Comparison of ENCODE assay signal across 1 cellular context in the genomic region with DNA sequence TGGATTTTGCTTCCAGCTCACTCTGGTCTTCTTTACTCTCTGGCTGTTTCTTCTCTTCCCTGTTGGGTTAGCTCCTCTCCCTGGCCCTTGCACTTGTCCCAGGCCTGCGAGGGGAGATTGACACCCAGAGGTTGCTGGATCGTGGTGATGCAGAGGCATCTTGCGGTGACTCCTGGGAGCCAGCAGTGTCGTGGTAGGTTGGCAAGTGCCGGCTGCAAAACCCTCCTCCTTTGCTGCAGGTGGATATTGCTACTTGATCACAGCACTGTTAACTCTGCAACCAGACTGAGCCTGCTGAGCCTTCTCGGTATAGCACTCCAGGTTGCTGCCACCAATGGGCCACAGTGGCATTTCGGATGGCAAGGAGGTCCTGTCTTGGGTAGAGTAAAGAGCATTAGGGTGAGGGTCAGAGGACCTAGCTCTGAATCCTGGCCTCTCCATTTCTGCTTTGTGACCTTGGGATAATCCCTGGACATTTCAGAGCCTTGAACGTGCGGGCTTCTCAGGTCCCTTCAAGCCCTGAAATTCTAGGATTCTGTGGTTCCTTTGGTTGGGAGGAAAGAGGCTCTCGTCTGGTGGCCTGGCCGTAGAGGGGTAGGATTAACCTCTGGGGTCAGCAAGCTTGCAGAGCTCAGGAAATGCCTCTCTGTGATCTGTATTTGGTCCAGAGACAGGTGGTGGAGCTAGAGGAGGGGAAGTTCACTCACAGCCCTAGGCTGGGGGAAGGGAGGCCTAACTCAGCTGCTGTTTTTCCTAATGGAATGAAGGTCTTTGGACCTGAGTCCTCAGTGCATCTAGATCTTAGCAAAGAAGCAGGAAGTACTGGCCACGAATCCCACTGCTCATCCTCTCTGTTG.
TF ChIP-seq lines count a peak whose summit lies in the region.

No MANE protein-coding gene starts in this region.

TF ChIP-seq in HepG2, 621 proteins besides CTCF, POLR2A, EP300 and RAD21 (continued from another document and continues in another):
- TF ChIP-seq, protein P1, sequence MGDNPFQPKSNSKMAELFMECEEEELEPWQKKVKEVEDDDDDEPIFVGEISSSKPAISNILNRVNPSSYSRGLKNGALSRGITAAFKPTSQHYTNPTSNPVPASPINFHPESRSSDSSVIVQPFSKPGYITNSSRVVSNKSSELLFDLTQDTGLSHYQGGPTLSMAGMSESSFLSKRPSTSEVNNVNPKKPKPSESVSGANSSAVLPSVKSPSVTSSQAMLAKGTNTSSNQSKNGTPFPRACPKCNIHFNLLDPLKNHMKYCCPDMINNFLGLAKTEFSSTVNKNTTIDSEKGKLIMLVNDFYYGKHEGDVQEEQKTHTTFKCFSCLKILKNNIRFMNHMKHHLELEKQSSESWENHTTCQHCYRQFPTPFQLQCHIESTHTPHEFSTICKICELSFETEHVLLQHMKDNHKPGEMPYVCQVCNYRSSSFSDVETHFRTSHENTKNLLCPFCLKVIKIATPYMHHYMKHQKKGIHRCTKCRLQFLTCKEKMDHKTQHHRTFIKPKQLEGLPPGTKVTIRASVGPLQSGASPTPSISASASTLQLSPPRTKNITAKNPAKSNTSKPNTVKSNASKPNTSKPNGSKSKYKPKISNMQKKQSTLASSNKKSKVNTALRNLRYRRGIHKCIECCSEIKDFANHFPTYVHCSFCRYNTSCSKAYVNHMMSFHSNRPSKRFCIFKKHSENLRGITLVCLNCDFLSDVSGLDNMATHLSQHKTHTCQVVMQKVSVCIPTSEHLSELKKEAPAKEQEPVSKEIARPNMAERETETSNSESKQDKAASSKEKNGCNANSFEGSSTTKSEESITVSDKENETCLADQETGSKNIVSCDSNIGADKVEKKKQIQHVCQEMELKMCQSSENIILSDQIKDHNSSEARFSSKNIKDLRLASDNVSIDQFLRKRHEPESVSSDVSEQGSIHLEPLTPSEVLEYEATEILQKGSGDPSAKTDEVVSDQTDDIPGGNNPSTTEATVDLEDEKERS (CRISPR knock-in tag; IDR thresholded peaks at IDR 0.05): 0 out of 2 replicates have a peak, but pooled peaks have one; percentile 23
- no peak for TF ChIP-seq RBAK (CRISPR knock-in tag; IDR thresholded peaks at IDR 0.05)
- TF ChIP-seq HOXA9 (CRISPR knock-in tag; IDR thresholded peaks at IDR 0.05; ENCODE audit: borderline replicate concordance): no peak
- TF ChIP-seq ZNF850 (CRISPR knock-in tag; conservative IDR thresholded peaks at IDR 0.05): no peak
- TF ChIP-seq NPAS2 (CRISPR knock-in tag; IDR thresholded peaks at IDR 0.05; ENCODE audit: borderline replicate concordance): no peak
- TF ChIP-seq KLF12 (CRISPR knock-in tag; IDR thresholded peaks at IDR 0.05; ENCODE audit: borderline replicate concordance): 0 out of 2 replicates have a peak, but pooled peaks have one; percentile 24
- TF ChIP-seq, protein P2, sequence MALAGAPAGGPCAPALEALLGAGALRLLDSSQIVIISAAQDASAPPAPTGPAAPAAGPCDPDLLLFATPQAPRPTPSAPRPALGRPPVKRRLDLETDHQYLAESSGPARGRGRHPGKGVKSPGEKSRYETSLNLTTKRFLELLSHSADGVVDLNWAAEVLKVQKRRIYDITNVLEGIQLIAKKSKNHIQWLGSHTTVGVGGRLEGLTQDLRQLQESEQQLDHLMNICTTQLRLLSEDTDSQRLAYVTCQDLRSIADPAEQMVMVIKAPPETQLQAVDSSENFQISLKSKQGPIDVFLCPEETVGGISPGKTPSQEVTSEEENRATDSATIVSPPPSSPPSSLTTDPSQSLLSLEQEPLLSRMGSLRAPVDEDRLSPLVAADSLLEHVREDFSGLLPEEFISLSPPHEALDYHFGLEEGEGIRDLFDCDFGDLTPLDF (CRISPR knock-in tag; IDR thresholded peaks at IDR 0.05): no peak
- no peak for TF ChIP-seq IRX3 (CRISPR knock-in tag; IDR thresholded peaks at IDR 0.05; ENCODE audit: borderline replicate concordance, low read depth)
- no peak for TF ChIP-seq EEA1 (CRISPR knock-in tag; IDR thresholded peaks at IDR 0.05; ENCODE audit: borderline replicate concordance)
- TF ChIP-seq ZNF605 (CRISPR knock-in tag; IDR thresholded peaks at IDR 0.05): peak; percentile 86
- peak; percentile 57; the same call in 1 of the 2 replicates for TF ChIP-seq ZFX (CRISPR knock-in tag; IDR thresholded peaks at IDR 0.05; ENCODE audit: low read depth)
- no peak for TF ChIP-seq ZNF138 (CRISPR knock-in tag; IDR thresholded peaks at IDR 0.05; ENCODE audit: low read depth)
- TF ChIP-seq, protein P3, sequence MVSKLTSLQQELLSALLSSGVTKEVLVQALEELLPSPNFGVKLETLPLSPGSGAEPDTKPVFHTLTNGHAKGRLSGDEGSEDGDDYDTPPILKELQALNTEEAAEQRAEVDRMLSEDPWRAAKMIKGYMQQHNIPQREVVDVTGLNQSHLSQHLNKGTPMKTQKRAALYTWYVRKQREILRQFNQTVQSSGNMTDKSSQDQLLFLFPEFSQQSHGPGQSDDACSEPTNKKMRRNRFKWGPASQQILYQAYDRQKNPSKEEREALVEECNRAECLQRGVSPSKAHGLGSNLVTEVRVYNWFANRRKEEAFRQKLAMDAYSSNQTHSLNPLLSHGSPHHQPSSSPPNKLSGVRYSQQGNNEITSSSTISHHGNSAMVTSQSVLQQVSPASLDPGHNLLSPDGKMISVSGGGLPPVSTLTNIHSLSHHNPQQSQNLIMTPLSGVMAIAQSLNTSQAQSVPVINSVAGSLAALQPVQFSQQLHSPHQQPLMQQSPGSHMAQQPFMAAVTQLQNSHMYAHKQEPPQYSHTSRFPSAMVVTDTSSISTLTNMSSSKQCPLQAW (CRISPR knock-in tag; IDR thresholded peaks at IDR 0.05): peak; percentile 43; the same call in 1 of the 2 replicates
- TF ChIP-seq, protein P4, sequence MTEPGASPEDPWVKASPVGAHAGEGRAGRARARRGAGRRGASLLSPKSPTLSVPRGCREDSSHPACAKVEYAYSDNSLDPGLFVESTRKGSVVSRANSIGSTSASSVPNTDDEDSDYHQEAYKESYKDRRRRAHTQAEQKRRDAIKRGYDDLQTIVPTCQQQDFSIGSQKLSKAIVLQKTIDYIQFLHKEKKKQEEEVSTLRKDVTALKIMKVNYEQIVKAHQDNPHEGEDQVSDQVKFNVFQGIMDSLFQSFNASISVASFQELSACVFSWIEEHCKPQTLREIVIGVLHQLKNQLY (CRISPR knock-in tag; IDR thresholded peaks at IDR 0.05): no peak; the same call in 1 of the 2 replicates
- no peak for TF ChIP-seq ZNF616 (CRISPR knock-in tag; IDR thresholded peaks at IDR 0.05; ENCODE audit: low read depth)
- no peak; the same call in 1 of the 2 replicates for TF ChIP-seq ZSCAN9 (CRISPR knock-in tag; IDR thresholded peaks at IDR 0.05; ENCODE audit: borderline replicate concordance)
- no peak for TF ChIP-seq TBX3 (IDR thresholded peaks at IDR 0.05; ENCODE audit: borderline replicate concordance)
- no peak for TF ChIP-seq ZNF136 (CRISPR knock-in tag; IDR thresholded peaks at IDR 0.05; ENCODE audit: low read depth)
- TF ChIP-seq RCOR2 (CRISPR knock-in tag; IDR thresholded peaks at IDR 0.05): peak; percentile 67; the same call in 1 of the 2 replicates
- 0 out of 2 replicates have a peak, but pooled peaks have one; percentile 58 for TF ChIP-seq BCL6 (CRISPR knock-in tag; IDR thresholded peaks at IDR 0.05)
- TF ChIP-seq TBX2 (CRISPR knock-in tag; IDR thresholded peaks at IDR 0.05; ENCODE audit: borderline replicate concordance): peak; percentile 60; the same call in 1 of the 2 replicates
- peak; percentile 57; the same call in 1 of the 2 replicates for TF ChIP-seq ZNF747 (CRISPR knock-in tag; IDR thresholded peaks at IDR 0.05; ENCODE audit: borderline replicate concordance)
- no peak for TF ChIP-seq ZNF569 (CRISPR knock-in tag; IDR thresholded peaks at IDR 0.05; ENCODE audit: borderline replicate concordance)
- TF ChIP-seq ARNTL (CRISPR knock-in tag; IDR thresholded peaks at IDR 0.05): 0 out of 2 replicates have a peak, but pooled peaks have one; percentile 51
- TF ChIP-seq ZNF101 (CRISPR knock-in tag; IDR thresholded peaks at IDR 0.05; ENCODE audit: borderline replicate concordance, low read depth): no peak
- TF ChIP-seq ZNF224 (CRISPR knock-in tag; IDR thresholded peaks at IDR 0.05): no peak
- TF ChIP-seq, protein P5, sequence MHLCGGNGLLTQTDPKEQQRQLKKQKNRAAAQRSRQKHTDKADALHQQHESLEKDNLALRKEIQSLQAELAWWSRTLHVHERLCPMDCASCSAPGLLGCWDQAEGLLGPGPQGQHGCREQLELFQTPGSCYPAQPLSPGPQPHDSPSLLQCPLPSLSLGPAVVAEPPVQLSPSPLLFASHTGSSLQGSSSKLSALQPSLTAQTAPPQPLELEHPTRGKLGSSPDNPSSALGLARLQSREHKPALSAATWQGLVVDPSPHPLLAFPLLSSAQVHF (CRISPR knock-in tag; IDR thresholded peaks at IDR 0.05): no peak
- no peak for TF ChIP-seq ZFP82 (CRISPR knock-in tag; IDR thresholded peaks at IDR 0.05; ENCODE audit: borderline replicate concordance)
- TF ChIP-seq HDAC2 (CRISPR knock-in tag; IDR thresholded peaks at IDR 0.05): peak; percentile 78
- no peak for TF ChIP-seq RBM39 (IDR thresholded peaks at IDR 0.05; ENCODE audit: low read depth, low read length, poor library complexity, severe bottlenecking)
- no peak for TF ChIP-seq ZNF44 (CRISPR knock-in tag; IDR thresholded peaks at IDR 0.05)
- TF ChIP-seq NBN (conservative IDR thresholded peaks at IDR 0.05): no peak
- TF ChIP-seq GABPB1 (CRISPR knock-in tag; IDR thresholded peaks at IDR 0.05): peak; percentile 35; the same call in 1 of the 2 replicates
- no peak for TF ChIP-seq RNF2 (conservative IDR thresholded peaks at IDR 0.05; ENCODE audit: low read depth)
- no peak for TF ChIP-seq RFX3 (CRISPR knock-in tag; IDR thresholded peaks at IDR 0.05)
- TF ChIP-seq ZSCAN30 (CRISPR knock-in tag; IDR thresholded peaks at IDR 0.05): no peak
- TF ChIP-seq ZNF484 (CRISPR knock-in tag; IDR thresholded peaks at IDR 0.05; ENCODE audit: borderline replicate concordance, low read depth): no peak
- TF ChIP-seq, protein P6, sequence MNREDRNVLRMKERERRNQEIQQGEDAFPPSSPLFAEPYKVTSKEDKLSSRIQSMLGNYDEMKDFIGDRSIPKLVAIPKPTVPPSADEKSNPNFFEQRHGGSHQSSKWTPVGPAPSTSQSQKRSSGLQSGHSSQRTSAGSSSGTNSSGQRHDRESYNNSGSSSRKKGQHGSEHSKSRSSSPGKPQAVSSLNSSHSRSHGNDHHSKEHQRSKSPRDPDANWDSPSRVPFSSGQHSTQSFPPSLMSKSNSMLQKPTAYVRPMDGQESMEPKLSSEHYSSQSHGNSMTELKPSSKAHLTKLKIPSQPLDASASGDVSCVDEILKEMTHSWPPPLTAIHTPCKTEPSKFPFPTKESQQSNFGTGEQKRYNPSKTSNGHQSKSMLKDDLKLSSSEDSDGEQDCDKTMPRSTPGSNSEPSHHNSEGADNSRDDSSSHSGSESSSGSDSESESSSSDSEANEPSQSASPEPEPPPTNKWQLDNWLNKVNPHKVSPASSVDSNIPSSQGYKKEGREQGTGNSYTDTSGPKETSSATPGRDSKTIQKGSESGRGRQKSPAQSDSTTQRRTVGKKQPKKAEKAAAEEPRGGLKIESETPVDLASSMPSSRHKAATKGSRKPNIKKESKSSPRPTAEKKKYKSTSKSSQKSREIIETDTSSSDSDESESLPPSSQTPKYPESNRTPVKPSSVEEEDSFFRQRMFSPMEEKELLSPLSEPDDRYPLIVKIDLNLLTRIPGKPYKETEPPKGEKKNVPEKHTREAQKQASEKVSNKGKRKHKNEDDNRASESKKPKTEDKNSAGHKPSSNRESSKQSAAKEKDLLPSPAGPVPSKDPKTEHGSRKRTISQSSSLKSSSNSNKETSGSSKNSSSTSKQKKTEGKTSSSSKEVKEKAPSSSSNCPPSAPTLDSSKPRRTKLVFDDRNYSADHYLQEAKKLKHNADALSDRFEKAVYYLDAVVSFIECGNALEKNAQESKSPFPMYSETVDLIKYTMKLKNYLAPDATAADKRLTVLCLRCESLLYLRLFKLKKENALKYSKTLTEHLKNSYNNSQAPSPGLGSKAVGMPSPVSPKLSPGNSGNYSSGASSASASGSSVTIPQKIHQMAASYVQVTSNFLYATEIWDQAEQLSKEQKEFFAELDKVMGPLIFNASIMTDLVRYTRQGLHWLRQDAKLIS (CRISPR knock-in tag; IDR thresholded peaks at IDR 0.05): no peak
- no peak for TF ChIP-seq ZFAT (CRISPR knock-in tag; conservative IDR thresholded peaks at IDR 0.05)
- no peak for TF ChIP-seq ZNF432 (CRISPR knock-in tag; IDR thresholded peaks at IDR 0.05; ENCODE audit: borderline replicate concordance)
- TF ChIP-seq PHB2 (IDR thresholded peaks at IDR 0.05; ENCODE audit: partially characterized antibody): no peak
- no peak for TF ChIP-seq U2AF1 (optimal IDR thresholded peaks at IDR 0.05; ENCODE audit: low read depth, low read length)
- TF ChIP-seq KLF11 (CRISPR knock-in tag; IDR thresholded peaks at IDR 0.05): no peak
- TF ChIP-seq, protein P7, sequence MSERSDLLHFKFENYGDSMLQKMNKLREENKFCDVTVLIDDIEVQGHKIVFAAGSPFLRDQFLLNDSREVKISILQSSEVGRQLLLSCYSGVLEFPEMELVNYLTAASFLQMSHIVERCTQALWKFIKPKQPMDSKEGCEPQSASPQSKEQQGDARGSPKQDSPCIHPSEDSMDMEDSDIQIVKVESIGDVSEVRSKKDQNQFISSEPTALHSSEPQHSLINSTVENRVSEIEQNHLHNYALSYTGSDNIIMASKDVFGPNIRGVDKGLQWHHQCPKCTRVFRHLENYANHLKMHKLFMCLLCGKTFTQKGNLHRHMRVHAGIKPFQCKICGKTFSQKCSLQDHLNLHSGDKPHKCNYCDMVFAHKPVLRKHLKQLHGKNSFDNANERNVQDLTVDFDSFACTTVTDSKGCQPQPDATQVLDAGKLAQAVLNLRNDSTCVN (CRISPR knock-in tag; IDR thresholded peaks at IDR 0.05; ENCODE audit: borderline replicate concordance): peak; percentile 93
- peak; percentile 35; the same call in 1 of the 2 replicates for TF ChIP-seq THAP11 (CRISPR knock-in tag; IDR thresholded peaks at IDR 0.05)
- no peak for TF ChIP-seq HCFC1 (IDR thresholded peaks at IDR 0.05; ENCODE audit: low read depth, low read length)
- peak; percentile 79; the same call in 1 of the 2 replicates for TF ChIP-seq ZNF292 (CRISPR knock-in tag; IDR thresholded peaks at IDR 0.05; ENCODE audit: borderline replicate concordance, low read depth)
- TF ChIP-seq, protein P8, sequence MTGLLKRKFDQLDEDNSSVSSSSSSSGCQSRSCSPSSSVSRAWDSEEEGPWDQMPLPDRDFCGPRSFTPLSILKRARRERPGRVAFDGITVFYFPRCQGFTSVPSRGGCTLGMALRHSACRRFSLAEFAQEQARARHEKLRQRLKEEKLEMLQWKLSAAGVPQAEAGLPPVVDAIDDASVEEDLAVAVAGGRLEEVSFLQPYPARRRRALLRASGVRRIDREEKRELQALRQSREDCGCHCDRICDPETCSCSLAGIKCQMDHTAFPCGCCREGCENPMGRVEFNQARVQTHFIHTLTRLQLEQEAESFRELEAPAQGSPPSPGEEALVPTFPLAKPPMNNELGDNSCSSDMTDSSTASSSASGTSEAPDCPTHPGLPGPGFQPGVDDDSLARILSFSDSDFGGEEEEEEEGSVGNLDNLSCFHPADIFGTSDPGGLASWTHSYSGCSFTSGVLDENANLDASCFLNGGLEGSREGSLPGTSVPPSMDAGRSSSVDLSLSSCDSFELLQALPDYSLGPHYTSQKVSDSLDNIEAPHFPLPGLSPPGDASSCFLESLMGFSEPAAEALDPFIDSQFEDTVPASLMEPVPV (CRISPR knock-in tag; IDR thresholded peaks at IDR 0.05): peak; percentile 66; the same call in 1 of the 2 replicates
